Comparison of ENCODE assay signal across 1 cellular context in genomic region chrX:323721-324628, GRCh38.
TF ChIP-seq lines count a peak whose summit lies in the region.

No MANE protein-coding gene starts in this region.

TF ChIP-seq in HepG2, 621 proteins besides CTCF, POLR2A, EP300 and RAD21 (continued from another document and continues in another):
- TF ChIP-seq, protein P1, sequence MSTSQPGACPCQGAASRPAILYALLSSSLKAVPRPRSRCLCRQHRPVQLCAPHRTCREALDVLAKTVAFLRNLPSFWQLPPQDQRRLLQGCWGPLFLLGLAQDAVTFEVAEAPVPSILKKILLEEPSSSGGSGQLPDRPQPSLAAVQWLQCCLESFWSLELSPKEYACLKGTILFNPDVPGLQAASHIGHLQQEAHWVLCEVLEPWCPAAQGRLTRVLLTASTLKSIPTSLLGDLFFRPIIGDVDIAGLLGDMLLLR (CRISPR knock-in tag; IDR thresholded peaks at IDR 0.05), result no peak
- TF ChIP-seq GATAD1 (CRISPR knock-in tag; IDR thresholded peaks at IDR 0.05) (no peak), PCBP1 (IDR thresholded peaks at IDR 0.05; ENCODE audit: borderline replicate concordance, low read depth, low read length) (no peak), TARDBP (CRISPR knock-in tag; IDR thresholded peaks at IDR 0.05) (peak; percentile 87; the same call in 1 of the 2 replicates), TFDP1 (CRISPR knock-in tag; IDR thresholded peaks at IDR 0.05; ENCODE audit: borderline replicate concordance) (no peak), ZNF841 (CRISPR knock-in tag; IDR thresholded peaks at IDR 0.05; ENCODE audit: borderline replicate concordance) (no peak), KDM2A (CRISPR knock-in tag; IDR thresholded peaks at IDR 0.05; ENCODE audit: borderline replicate concordance, low read depth) (peak; percentile 55; the same call in 1 of the 2 replicates), REL (CRISPR knock-in tag; conservative IDR thresholded peaks at IDR 0.05) (no peak), EED (CRISPR knock-in tag; IDR thresholded peaks at IDR 0.05) (no peak; the same call in 1 of the 2 replicates), ZNF207 (IDR thresholded peaks at IDR 0.05; ENCODE audit: borderline replicate concordance) (no peak), KDM4B (CRISPR knock-in tag; IDR thresholded peaks at IDR 0.05) (0 out of 2 replicates have a peak, but pooled peaks have one; percentile 22), ELF1 (CRISPR knock-in tag; IDR thresholded peaks at IDR 0.05) (no peak), ARID2 (CRISPR knock-in tag; IDR thresholded peaks at IDR 0.05; ENCODE audit: borderline replicate concordance) (no peak), TBP (CRISPR knock-in tag; IDR thresholded peaks at IDR 0.05) (no peak), THRA (CRISPR knock-in tag; IDR thresholded peaks at IDR 0.05; ENCODE audit: borderline replicate concordance) (no peak), DMAP1 (CRISPR knock-in tag; IDR thresholded peaks at IDR 0.05) (no peak), MXI1 (IDR thresholded peaks at IDR 0.05; ENCODE audit: borderline replicate concordance, low read depth, low read length) (peak; percentile 33; the same call in 1 of the 3 replicates), FOXO4 (CRISPR knock-in tag; conservative IDR thresholded peaks at IDR 0.05) (no peak), SP140L (CRISPR knock-in tag; IDR thresholded peaks at IDR 0.05; ENCODE audit: borderline replicate concordance) (no peak), SMARCE1 (IDR thresholded peaks at IDR 0.05; ENCODE audit: borderline replicate concordance) (no peak), ZNF275 (CRISPR knock-in tag; IDR thresholded peaks at IDR 0.05; ENCODE audit: borderline replicate concordance) (no peak), JUNB (CRISPR knock-in tag; IDR thresholded peaks at IDR 0.05; ENCODE audit: borderline replicate concordance) (no peak), ZFP37 (CRISPR knock-in tag; IDR thresholded peaks at IDR 0.05; ENCODE audit: borderline replicate concordance) (no peak; the same call in 1 of the 2 replicates), GMEB2 (CRISPR knock-in tag; IDR thresholded peaks at IDR 0.05; ENCODE audit: low read depth) (no peak), ZSCAN29 (CRISPR knock-in tag; conservative IDR thresholded peaks at IDR 0.05) (no peak), ZNF766 (CRISPR knock-in tag; IDR thresholded peaks at IDR 0.05; ENCODE audit: borderline replicate concordance) (no peak)
- TF ChIP-seq, protein P2, sequence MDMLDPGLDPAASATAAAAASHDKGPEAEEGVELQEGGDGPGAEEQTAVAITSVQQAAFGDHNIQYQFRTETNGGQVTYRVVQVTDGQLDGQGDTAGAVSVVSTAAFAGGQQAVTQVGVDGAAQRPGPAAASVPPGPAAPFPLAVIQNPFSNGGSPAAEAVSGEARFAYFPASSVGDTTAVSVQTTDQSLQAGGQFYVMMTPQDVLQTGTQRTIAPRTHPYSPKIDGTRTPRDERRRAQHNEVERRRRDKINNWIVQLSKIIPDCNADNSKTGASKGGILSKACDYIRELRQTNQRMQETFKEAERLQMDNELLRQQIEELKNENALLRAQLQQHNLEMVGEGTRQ (IDR thresholded peaks at IDR 0.05; ENCODE audit: low read depth, low read length), result no peak
- TF ChIP-seq, protein P2 (CRISPR knock-in tag; IDR thresholded peaks at IDR 0.05; ENCODE audit: borderline replicate concordance), result no peak
- TF ChIP-seq, protein P3, sequence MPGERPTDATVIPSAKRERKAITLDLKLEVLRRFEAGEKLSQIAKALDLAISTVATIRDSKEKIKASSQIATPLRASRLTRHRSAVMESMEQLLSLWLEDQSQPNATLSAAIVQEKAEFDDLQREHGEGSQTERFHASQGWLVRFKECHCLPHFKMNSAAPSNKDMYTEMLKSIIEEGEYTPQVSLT (CRISPR knock-in tag; IDR thresholded peaks at IDR 0.05; ENCODE audit: borderline replicate concordance, low read depth), result no peak
- TF ChIP-seq, protein P4, sequence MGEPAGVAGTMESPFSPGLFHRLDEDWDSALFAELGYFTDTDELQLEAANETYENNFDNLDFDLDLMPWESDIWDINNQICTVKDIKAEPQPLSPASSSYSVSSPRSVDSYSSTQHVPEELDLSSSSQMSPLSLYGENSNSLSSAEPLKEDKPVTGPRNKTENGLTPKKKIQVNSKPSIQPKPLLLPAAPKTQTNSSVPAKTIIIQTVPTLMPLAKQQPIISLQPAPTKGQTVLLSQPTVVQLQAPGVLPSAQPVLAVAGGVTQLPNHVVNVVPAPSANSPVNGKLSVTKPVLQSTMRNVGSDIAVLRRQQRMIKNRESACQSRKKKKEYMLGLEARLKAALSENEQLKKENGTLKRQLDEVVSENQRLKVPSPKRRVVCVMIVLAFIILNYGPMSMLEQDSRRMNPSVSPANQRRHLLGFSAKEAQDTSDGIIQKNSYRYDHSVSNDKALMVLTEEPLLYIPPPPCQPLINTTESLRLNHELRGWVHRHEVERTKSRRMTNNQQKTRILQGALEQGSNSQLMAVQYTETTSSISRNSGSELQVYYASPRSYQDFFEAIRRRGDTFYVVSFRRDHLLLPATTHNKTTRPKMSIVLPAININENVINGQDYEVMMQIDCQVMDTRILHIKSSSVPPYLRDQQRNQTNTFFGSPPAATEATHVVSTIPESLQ (CRISPR knock-in tag; conservative IDR thresholded peaks at IDR 0.05), result no peak
- TF ChIP-seq, protein P5, sequence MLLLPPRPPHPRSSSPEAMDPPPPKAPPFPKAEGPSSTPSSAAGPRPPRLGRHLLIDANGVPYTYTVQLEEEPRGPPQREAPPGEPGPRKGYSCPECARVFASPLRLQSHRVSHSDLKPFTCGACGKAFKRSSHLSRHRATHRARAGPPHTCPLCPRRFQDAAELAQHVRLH (CRISPR knock-in tag; IDR thresholded peaks at IDR 0.05; ENCODE audit: borderline replicate concordance, low read depth), result no peak
- TF ChIP-seq, protein P6, sequence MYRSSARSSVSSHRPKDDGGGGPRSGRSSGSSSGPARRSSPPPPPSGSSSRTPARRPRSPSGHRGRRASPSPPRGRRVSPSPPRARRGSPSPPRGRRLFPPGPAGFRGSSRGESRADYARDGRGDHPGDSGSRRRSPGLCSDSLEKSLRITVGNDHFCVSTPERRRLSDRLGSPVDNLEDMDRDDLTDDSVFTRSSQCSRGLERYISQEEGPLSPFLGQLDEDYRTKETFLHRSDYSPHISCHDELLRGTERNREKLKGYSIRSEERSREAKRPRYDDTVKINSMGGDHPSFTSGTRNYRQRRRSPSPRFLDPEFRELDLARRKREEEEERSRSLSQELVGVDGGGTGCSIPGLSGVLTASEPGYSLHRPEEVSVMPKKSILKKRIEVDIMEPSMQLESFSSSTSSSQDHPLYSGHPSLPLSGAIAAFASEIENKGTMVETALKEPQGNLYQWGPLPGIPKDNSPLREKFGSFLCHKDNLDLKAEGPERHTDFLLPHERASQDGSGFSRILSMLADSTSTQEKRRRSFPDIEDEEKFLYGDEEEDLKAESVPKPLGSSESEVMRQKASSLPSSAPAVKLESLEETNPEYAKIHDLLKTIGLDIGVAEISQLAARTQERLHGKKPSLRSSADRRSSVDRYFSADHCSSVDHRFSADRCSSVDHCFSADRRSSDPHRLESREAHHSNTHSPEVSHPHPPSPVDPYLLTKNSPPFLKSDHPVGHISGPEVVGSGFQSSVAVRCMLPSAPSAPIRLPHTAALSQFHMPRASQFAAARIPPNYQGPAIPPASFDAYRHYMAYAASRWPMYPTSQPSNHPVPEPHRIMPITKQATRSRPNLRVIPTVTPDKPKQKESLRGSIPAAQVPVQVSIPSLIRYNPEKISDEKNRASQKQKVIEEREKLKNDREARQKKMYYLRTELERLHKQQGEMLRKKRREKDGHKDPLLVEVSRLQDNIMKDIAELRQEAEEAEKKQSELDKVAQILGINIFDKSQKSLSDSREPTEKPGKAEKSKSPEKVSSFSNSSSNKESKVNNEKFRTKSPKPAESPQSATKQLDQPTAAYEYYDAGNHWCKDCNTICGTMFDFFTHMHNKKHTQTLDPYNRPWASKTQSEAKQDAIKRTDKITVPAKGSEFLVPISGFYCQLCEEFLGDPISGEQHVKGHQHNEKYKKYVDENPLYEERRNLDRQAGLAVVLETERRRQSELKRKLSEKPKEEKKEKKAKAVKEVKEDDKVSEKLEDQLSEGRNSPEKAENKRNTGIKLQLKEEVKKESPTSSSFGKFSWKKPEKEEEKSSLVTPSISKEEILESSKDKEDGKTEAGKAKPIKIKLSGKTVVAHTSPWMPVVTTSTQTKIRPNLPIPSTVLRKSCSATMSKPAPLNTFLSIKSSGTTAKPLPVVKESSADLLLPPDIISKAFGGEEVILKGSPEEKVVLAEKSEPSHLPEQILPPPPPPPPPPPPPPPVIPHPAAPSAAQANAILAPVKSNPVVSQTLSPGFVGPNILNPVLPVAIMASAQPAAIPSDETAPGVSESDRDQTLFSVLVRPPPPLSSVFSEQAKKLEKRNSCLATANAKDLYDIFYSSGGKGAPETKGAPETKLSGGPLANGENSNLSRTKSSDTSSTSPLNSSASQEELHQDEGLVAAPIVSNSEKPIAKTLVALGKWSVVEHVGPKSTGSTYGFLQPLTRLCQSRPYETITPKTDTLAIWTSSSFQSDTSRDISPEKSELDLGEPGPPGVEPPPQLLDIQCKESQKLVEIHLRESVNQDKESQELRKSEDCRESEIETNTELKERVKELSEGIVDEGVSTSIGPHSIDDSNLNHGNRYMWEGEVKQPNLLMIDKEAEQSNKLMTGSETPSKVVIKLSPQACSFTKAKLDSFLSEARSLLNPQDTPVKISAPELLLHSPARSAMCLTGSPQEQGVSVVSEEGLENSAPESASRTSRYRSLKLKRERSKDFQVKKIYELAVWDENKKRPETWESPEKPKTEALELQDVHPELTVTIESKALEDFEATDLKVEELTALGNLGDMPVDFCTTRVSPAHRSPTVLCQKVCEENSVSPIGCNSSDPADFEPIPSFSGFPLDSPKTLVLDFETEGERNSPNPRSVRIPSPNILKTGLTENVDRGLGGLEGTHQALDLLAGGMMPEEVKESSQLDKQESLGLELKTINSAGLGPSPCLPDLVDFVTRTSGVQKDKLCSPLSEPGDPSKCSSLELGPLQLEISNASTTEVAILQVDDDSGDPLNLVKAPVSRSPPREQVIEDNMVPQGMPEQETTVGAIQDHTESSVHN (CRISPR knock-in tag; IDR thresholded peaks at IDR 0.05), result no peak
- TF ChIP-seq, protein P7, sequence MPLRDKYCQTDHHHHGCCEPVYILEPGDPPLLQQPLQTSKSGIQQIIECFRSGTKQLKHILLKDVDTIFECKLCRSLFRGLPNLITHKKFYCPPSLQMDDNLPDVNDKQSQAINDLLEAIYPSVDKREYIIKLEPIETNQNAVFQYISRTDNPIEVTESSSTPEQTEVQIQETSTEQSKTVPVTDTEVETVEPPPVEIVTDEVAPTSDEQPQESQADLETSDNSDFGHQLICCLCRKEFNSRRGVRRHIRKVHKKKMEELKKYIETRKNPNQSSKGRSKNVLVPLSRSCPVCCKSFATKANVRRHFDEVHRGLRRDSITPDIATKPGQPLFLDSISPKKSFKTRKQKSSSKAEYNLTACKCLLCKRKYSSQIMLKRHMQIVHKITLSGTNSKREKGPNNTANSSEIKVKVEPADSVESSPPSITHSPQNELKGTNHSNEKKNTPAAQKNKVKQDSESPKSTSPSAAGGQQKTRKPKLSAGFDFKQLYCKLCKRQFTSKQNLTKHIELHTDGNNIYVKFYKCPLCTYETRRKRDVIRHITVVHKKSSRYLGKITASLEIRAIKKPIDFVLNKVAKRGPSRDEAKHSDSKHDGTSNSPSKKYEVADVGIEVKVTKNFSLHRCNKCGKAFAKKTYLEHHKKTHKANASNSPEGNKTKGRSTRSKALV (CRISPR knock-in tag; IDR thresholded peaks at IDR 0.05), result 0 out of 2 replicates have a peak, but pooled peaks have one; percentile 56
